ENCODE assay signal across 19 cellular contexts in the genomic region with DNA sequence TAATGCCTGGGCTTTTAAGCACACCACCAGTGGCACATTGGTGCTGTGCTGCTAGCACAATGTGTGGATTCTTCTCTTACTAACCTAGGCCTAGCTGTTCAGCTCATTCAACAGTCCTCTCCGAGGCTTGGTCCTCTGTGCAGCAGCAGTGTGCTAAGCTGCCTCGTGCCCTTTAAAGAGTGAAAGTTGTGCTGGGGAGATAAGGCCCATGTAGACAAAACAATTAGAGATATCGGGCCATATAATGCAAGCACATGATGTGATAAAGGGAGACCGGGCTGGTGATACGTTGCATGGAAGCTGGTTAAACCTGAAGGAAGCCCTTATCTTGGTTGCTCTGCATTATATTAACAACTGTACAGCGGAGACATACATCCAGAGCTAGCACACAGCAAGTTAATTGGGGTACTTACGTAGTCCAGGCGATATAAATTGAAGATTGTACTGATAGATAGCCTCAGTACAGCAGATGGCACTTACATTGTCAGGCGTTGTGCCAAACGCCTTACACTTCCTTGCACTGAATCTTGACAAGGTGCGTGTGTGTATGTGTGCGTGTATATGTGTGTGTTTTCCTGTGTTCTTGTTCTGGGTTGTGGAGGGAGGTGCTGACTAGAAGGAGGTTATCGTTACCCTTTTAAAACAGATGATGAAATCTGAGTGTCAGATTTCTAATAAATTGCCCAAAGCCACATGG. TPM values are rescaled to one million over a fixed set of nuclear protein-coding genes. Genes with fewer than 3 reads are reported as not detected.
DNase-seq lines count a peak whose midpoint lies in the region; ATAC-seq and TF ChIP-seq lines count a peak whose summit lies in the region.
"Had no signal": no experiment of that assay in that cellular context is flagged by ENCODE, and none has a peak within 500 bp of the region (broad histone marks: within the 10 kb centered on the region; RNA-seq: fewer than 3 reads in every experiment).

No MANE protein-coding gene starts in this region.

- H3K4me1 Mint-ChIP-seq in H9, result peaks cover 40% of the 10 kb centered on the region in 2 experiments
- H3K4me1 Mint-ChIP-seq: mesothelial cell of epicardium; stimulated activated effector memory CD8-positive, alpha-beta T cell treated with anti-CD3 and anti-CD28 coated beads, Interleukin-12 subunit alpha, Interleukin-12 subunit beta, amount 100 ng/mL, for 72 hours had no signal

- H3K4me3 Mint-ChIP-seq in H9, result no peak overlapping the region
- H3K4me3 Mint-ChIP-seq: dendritic cell treated with granulocyte-macrophage colony-stimulating factor and Interleukin-4, amounts not matched to agents 40 ng/mL and 50 ng/mL, for 4 days; mesothelial cell of epicardium; stimulated activated effector memory CD8-positive, alpha-beta T cell treated with anti-CD3 and anti-CD28 coated beads, Interleukin-12 subunit alpha, Interleukin-12 subunit beta, amount 100 ng/mL, for 72 hours had no signal

- no peaks in the 10 kb centered on the region for H3K9me3 Mint-ChIP-seq in H9
- H3K9me3 Mint-ChIP-seq: dendritic cell treated with granulocyte-macrophage colony-stimulating factor and Interleukin-4, amounts not matched to agents 40 ng/mL and 50 ng/mL, for 4 days; mesothelial cell of epicardium; stimulated activated effector memory CD8-positive, alpha-beta T cell treated with anti-CD3 and anti-CD28 coated beads, Interleukin-12 subunit alpha, Interleukin-12 subunit beta, amount 100 ng/mL, for 72 hours had no signal

- H2AFZ ChIP-seq in H9 (ENCODE audit: low read length), result no peak overlapping the region
- H2AFZ ChIP-seq in hepatocyte, result no peak overlapping the region

- DNase-seq in H9 (no peak), Peyer's patch (peak in 2 of 3 donors; percentile 75 to 83), hepatocyte (ENCODE audit: low spot score) (peak; percentile 52), SW 1271 (lab: John Stamatoyannopoulos, UW) (no peak), NCI-H2196 treated with DMSO at 0.1 percent for 48 hours (lab: John Stamatoyannopoulos, UW; ENCODE audit: unreplicated experiment) (no peak)
- DNase-seq: activated effector memory CD4-positive, alpha-beta T cell treated with anti-CD3 and anti-CD28 coated beads, Interleukin-2, amount 50 U/mL, for 16 hours; heart left ventricle; kidney; NCI-H1930; SHP77 had no signal

- no peak overlapping the region for H3K56ac ChIP-seq in H9 (ENCODE audit: insufficient read length, low read depth, low read length)

- no peak overlapping the region for H4K91ac ChIP-seq in H9 (ENCODE audit: insufficient read length, low read depth, low read length)

- no peak for TF ChIP-seq CTCF in H9 (conservative IDR thresholded peaks at IDR 0.05)
- TF ChIP-seq CTCF in Peyer's patch (IDR thresholded peaks at IDR 0.05), result no peak
- TF ChIP-seq CTCF in hepatocyte (IDR thresholded peaks at IDR 0.05; ENCODE audit: poor library complexity), result no peak

- no peak overlapping the region for H3K18ac ChIP-seq in H9 (ENCODE audit: insufficient read length, low read depth, low read length)

- no peaks in the 10 kb centered on the region for H3K23me2 ChIP-seq in H9 (ENCODE audit: insufficient read length, low read depth, low read length, poor library complexity, severe bottlenecking)

- peak overlapping the region in 2 of 3 experiments; percentile 38 to 72; a peak in 3 of 7 replicates for H3K27ac Mint-ChIP-seq in H9
- H3K27ac Mint-ChIP-seq: mesothelial cell of epicardium; stimulated activated effector memory CD8-positive, alpha-beta T cell treated with anti-CD3 and anti-CD28 coated beads, Interleukin-12 subunit alpha, Interleukin-12 subunit beta, amount 100 ng/mL, for 72 hours had no signal

- H3K9ac ChIP-seq in BLaER1 treated with 17β-estradiol and CSF1 and Interleukin-3, amounts not matched to agents 10 nM and 100 nM, result no peak overlapping the region
- no peak overlapping the region for H3K9ac ChIP-seq in H9 (ENCODE audit: extremely low read depth, insufficient read length, low read length)

- no peaks in the 10 kb centered on the region for H3K27me3 Mint-ChIP-seq in H9 (ENCODE audit: low read depth)
- H3K27me3 Mint-ChIP-seq: dendritic cell treated with granulocyte-macrophage colony-stimulating factor and Interleukin-4, amounts not matched to agents 40 ng/mL and 50 ng/mL, for 4 days had no signal

- no peaks in the 10 kb centered on the region for H3K9me3 ChIP-seq in BLaER1 treated with 17β-estradiol and CSF1 and Interleukin-3, amounts not matched to agents 10 nM and 100 nM (replicated peaks in 1 of 11)
- H3K9me3 ChIP-seq in H9 (ENCODE audit: control insufficient read depth, low read depth, low read length) (no peaks in the 10 kb centered on the region), Peyer's patch (no peaks in the 10 kb centered on the region), hepatocyte (ENCODE audit: low read depth) (no peaks in the 10 kb centered on the region)
- H3K9me3 ChIP-seq: ascending aorta, HAP-1, heart left ventricle had no signal

- no peak overlapping the region for H3K14ac ChIP-seq in H9 (ENCODE audit: insufficient read depth, low read length)

- peaks cover 75 to 99% (median 91%) of the 10 kb centered on the region in 11 experiments; a peak in 21 of 22 replicates for H4K20me1 ChIP-seq in BLaER1 treated with 17β-estradiol and CSF1 and Interleukin-3, amounts not matched to agents 10 nM and 100 nM
- H4K20me1 ChIP-seq in H9 (ENCODE audit: control insufficient read depth, insufficient read depth, insufficient read length) (no peaks in the 10 kb centered on the region), hepatocyte (ENCODE audit: insufficient read depth, poor library complexity, severe bottlenecking) (no peaks in the 10 kb centered on the region)

- H2BK12ac ChIP-seq in H9 (ENCODE audit: insufficient read length, low read depth, low read length), result no peak overlapping the region

- H2AK5ac ChIP-seq in H9 (ENCODE audit: insufficient read length, low read length), result no peak overlapping the region

- H3K27ac ChIP-seq in BLaER1 treated with 17β-estradiol and CSF1 and Interleukin-3, amounts not matched to agents 10 nM and 100 nM, result peak overlapping the region in 2 of 11 experiments; percentile 1 to 20; a peak in 1 of 22 replicates
- H3K27ac ChIP-seq in H9 (ENCODE audit: insufficient read length, low read depth, low read length), result no peak overlapping the region
- peak overlapping the region in 3 of 4 donors; percentile 62 to 86 (median 85) for H3K27ac ChIP-seq in Peyer's patch
- no peak overlapping the region for H3K27ac ChIP-seq in hepatocyte
- H3K27ac ChIP-seq: ascending aorta had no signal

- no peak overlapping the region for H2BK15ac ChIP-seq in H9 (ENCODE audit: low read depth, low read length)

- no peaks in the 10 kb centered on the region for H3K9me2 ChIP-seq in hepatocyte (replicated peaks; ENCODE audit: insufficient read depth)

- H3K23ac ChIP-seq in H9 (ENCODE audit: insufficient read length, low read depth, low read length), result no peak overlapping the region

- WGBS in H9 (ENCODE audit: extremely low coverage, insufficient read length, low lambda C conversion rate), result no CpG with 5 or more reads among the region's 13 CpGs
- WGBS in hepatocyte (ENCODE audit: low lambda C conversion rate, missing lambda C conversion rate), result 53% methylated on average over 13 of the region's 13 CpGs

- H3K4me2 ChIP-seq in BLaER1 treated with 17β-estradiol and CSF1 and Interleukin-3, amounts not matched to agents 10 nM and 100 nM, result peak overlapping the region in 6 of 11 experiments; percentile 3 to 46 (median 23); a peak in 5 of 22 replicates
- H3K4me2 ChIP-seq in H9 (ENCODE audit: insufficient read depth, insufficient read length, low read length) (no peak overlapping the region), hepatocyte (no peak overlapping the region)

- peaks cover 6% of the 10 kb centered on the region; the same call in 1 of the 2 replicates for H3K79me2 ChIP-seq in H9 (ENCODE audit: insufficient read depth, low read length)
- H3K79me2 ChIP-seq in hepatocyte, result peaks cover 14% of the 10 kb centered on the region

- H3K79me1 ChIP-seq in H9 (ENCODE audit: insufficient read depth, low read depth, low read length, poor library complexity, severe bottlenecking), result peaks cover 4% of the 10 kb centered on the region

- no peaks in the 10 kb centered on the region for H3K27me3 ChIP-seq in BLaER1 treated with 17β-estradiol and CSF1 and Interleukin-3, amounts not matched to agents 10 nM and 100 nM
- no peaks in the 10 kb centered on the region for H3K27me3 ChIP-seq in H9 (ENCODE audit: insufficient read depth, low read length)
- H3K27me3 ChIP-seq in Peyer's patch, result no peaks in the 10 kb centered on the region
- H3K27me3 ChIP-seq in hepatocyte, result no peaks in the 10 kb centered on the region
- H3K27me3 ChIP-seq: ascending aorta, heart left ventricle had no signal

- no peak overlapping the region for H2BK120ac ChIP-seq in H9 (ENCODE audit: low read depth, low read length, poor library complexity, severe bottlenecking)

- H2BK5ac ChIP-seq in H9 (ENCODE audit: insufficient read length, low read length), result no peak overlapping the region

- ATAC-seq in HG03460 (IDR thresholded peaks at IDR 0.05; ENCODE audit: unreplicated experiment) (no peak), GM21360 (IDR thresholded peaks at IDR 0.05; ENCODE audit: unreplicated experiment) (no peak)
- ATAC-seq: esophagus mucosa; stimulated activated effector memory CD8-positive, alpha-beta T cell treated with anti-CD3 and anti-CD28 coated beads, Interleukin-12 subunit alpha, Interleukin-12 subunit beta, amount 100 ng/mL, for 72 hours had no signal

- no peak overlapping the region for H4K5ac ChIP-seq in H9 (ENCODE audit: insufficient read length, low read depth, low read length)

- TF ChIP-seq POLR2A in Peyer's patch (IDR thresholded peaks at IDR 0.05), result peak in 1 of 2 donors; percentile 39

- H2BK20ac ChIP-seq in H9 (ENCODE audit: low read depth, low read length, poor library complexity, severe bottlenecking), result no peak overlapping the region

- H3K36me3 ChIP-seq in BLaER1 treated with 17β-estradiol and CSF1 and Interleukin-3, amounts not matched to agents 10 nM and 100 nM, result peaks cover 82 to 98% (median 96%) of the 10 kb centered on the region in 11 experiments
- peaks cover 0 to 1% (median 0%) of the 10 kb centered on the region in 3 donors for H3K36me3 ChIP-seq in Peyer's patch
- no peaks in the 10 kb centered on the region for H3K36me3 ChIP-seq in hepatocyte (replicated peaks; ENCODE audit: insufficient read depth, low read depth)
- H3K36me3 ChIP-seq: ascending aorta, heart left ventricle had no signal

- no peak overlapping the region for H3K4ac ChIP-seq in H9 (ENCODE audit: low read depth, low read length)

- H3K4me3 ChIP-seq in BLaER1 treated with 17β-estradiol and CSF1 and Interleukin-3, amounts not matched to agents 10 nM and 100 nM, result no peak overlapping the region
- H3K4me3 ChIP-seq in Peyer's patch, result peak overlapping the region in 2 of 4 donors; percentile 22 to 24
- H3K4me3 ChIP-seq in hepatocyte, result no peak overlapping the region
- H3K4me3 ChIP-seq: ascending aorta, HAP-1, heart left ventricle had no signal

- peaks cover 13 to 36% (median 17%) of the 10 kb centered on the region in 3 experiments for H3K36me3 Mint-ChIP-seq in H9 (ENCODE audit: insufficient read depth in 1 of 3, low read depth in 3 of 3)
- H3K36me3 Mint-ChIP-seq: mesothelial cell of epicardium had no signal

- H4K8ac ChIP-seq in H9 (replicated peaks; ENCODE audit: insufficient read length, low read depth, low read length), result no peak overlapping the region

- H3K4me1 ChIP-seq in BLaER1 treated with 17β-estradiol and CSF1 and Interleukin-3, amounts not matched to agents 10 nM and 100 nM, result peaks cover 46 to 82% (median 62%) of the 10 kb centered on the region in 10 experiments
- H3K4me1 ChIP-seq in H9 (ENCODE audit: insufficient read depth, low read length), result peaks cover 7% of the 10 kb centered on the region; the same call in 1 of the 2 replicates
- H3K4me1 ChIP-seq in Peyer's patch, result peaks cover 0 to 36% (median 2%) of the 10 kb centered on the region in 4 donors
- H3K4me1 ChIP-seq in hepatocyte (ENCODE audit: insufficient read depth), result peaks cover 12% of the 10 kb centered on the region
- H3K4me1 ChIP-seq: HAP-1 had no signal

- no peak overlapping the region for H3T11ph ChIP-seq in H9 (ENCODE audit: low read length)

RNA-seq across cellular contexts. Expression of a gene that starts 28.5 kb away (rescaled TPM):
- total RNA-seq in H9 (2021) (51.3 and 54.3 TPM in 2 replicates), Peyer's patch (10 to 100 TPM in 3 of 4 donors, 1 to 10 TPM in 1; 9.9 to 39.9 (median 24.8) TPM), hepatocyte (25.6 and 37.3 TPM in 2 replicates)
- polyA plus RNA-seq in hepatocyte, result 21.1 and 25.4 TPM in 2 replicates

Comparison
In these comparisons a context has a peak if more than half of its experiments do, and no peak if none do; other contexts are left out.
1. H3K27ac ChIP-seq: peak in Peyer's patch (3 of 4); none in H9 (single experiment) and hepatocyte (single experiment).
2. H3K4me2 ChIP-seq: peak in BLaER1 treated with 17β-estradiol and CSF1 and Interleukin-3, amounts not matched to agents 10 nM and 100 nM (6 of 11); none in H9 (single experiment) and hepatocyte (single experiment).
3. DNase-seq: peak in Peyer's patch (2 of 3) and hepatocyte (single experiment); none in H9 (single experiment), SW 1271 (0 of 2) and NCI-H2196 treated with DMSO at 0.1 percent for 48 hours (single experiment).